In the genomic region with DNA sequence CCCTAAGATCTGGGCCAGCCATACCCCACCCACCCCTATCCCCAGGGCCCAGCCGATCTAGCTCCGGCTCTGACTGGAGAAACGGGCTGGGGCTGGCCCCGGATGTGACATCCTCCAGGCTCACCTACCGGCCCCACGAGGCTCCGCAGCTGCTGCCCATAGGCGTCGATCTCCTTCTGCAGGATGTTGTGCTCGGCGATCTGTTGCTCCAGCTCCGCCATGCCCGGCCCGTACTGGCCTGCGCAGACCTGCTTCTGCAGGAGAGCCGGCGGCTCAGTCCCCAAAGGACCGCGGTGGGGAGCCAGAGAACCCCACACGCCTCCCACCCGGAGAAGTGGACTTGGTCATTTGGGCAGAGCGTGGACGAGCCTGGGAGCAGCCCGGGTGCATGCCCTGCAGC, we compare ENCODE assay signal across 26 cellular contexts. TPM values are rescaled to one million over a fixed set of nuclear protein-coding genes. Genes with fewer than 3 reads are reported as not detected.
"Had no signal": no experiment of that assay in that cellular context is flagged by ENCODE, and none has a peak within 500 bp of the region (broad histone marks: within the 10 kb centered on the region; RNA-seq: fewer than 3 reads in every experiment).

No MANE protein-coding gene starts in this region.

- ATAC-seq: effector memory CD8-positive, alpha-beta T cell; left lobe of liver; mucosa of descending colon; psoas muscle; stimulated activated naive CD8-positive, alpha-beta T cell treated with anti-CD3 and anti-CD28 coated beads, Interleukin-15, Interleukin-2, amounts not matched to agents 100 U/mL and 50 U/mL, for 24 hours had no signal

- H3K36me3 Mint-ChIP-seq: memory B cell; mesothelial cell of epicardium; naive B cell; stimulated activated memory B cell treated with anti-CD40 and anti-IgM and Interleukin-4, amounts not matched to agents 10 μg/mL and 1 μg/mL and 100 μg/mL, for 72 hours; type B pancreatic cell had no signal

- H3K27me3 ChIP-seq: ovary, testis had no signal

- H3K9me3 Mint-ChIP-seq: effector memory CD8-positive, alpha-beta T cell; memory B cell; mesothelial cell of epicardium; naive B cell; nephron; stimulated activated memory B cell treated with anti-CD40 and anti-IgM and Interleukin-4, amounts not matched to agents 10 μg/mL and 1 μg/mL and 100 μg/mL, for 72 hours; type B pancreatic cell had no signal

- H3K4me1 Mint-ChIP-seq: naive B cell; stimulated activated memory B cell treated with anti-CD40 and anti-IgM and Interleukin-4, amounts not matched to agents 10 μg/mL and 1 μg/mL and 100 μg/mL, for 72 hours had no signal

- H3K4me3 Mint-ChIP-seq: effector memory CD8-positive, alpha-beta T cell; memory B cell; mesothelial cell of epicardium; naive B cell; nephron; stimulated activated memory B cell treated with anti-CD40 and anti-IgM and Interleukin-4, amounts not matched to agents 10 μg/mL and 1 μg/mL and 100 μg/mL, for 72 hours; type B pancreatic cell had no signal

- H3K4me3 ChIP-seq: esophagus squamous epithelium, lung, mucosa of descending colon, ovary, psoas muscle, skin epidermis, spleen, tibial artery had no signal

- H3K4me1 ChIP-seq: psoas muscle, spleen, testis, tibial artery had no signal

- H3K27me3 Mint-ChIP-seq: effector memory CD8-positive, alpha-beta T cell; naive B cell; type B pancreatic cell had no signal

- FAIRE-seq: endometrium, frontal cortex, keratinocyte had no signal

- H3K36me3 ChIP-seq: ovary, spleen had no signal

- H3K27ac Mint-ChIP-seq: memory B cell; mesothelial cell of epicardium; naive B cell; nephron; stimulated activated memory B cell treated with anti-CD40 and anti-IgM and Interleukin-4, amounts not matched to agents 10 μg/mL and 1 μg/mL and 100 μg/mL, for 72 hours; type B pancreatic cell had no signal

- H3K9me3 ChIP-seq: esophagus squamous epithelium, mucosa of descending colon, ovary, psoas muscle, spleen, testis, tibial artery had no signal

- DNase-seq: cortex of kidney; effector memory CD8-positive, alpha-beta T cell; erythroblast; esophagus squamous epithelium; mucosa of descending colon; naive B cell; occipital lobe; ovary; spleen; stimulated activated CD4-positive, alpha-beta T cell treated with anti-CD3 and anti-CD28 coated beads, Interleukin-4, amount 100 ng/mL, for 4 hours; stimulated activated naive CD8-positive, alpha-beta T cell treated with anti-CD3 and anti-CD28 coated beads, Interleukin-15, Interleukin-2, amounts not matched to agents 100 U/mL and 50 U/mL, for 24 hours; substantia nigra; testis; tibial artery had no signal

- H3K27ac ChIP-seq: esophagus squamous epithelium, ovary, psoas muscle, skin epidermis, spleen, testis, tibial artery had no signal

RNA-seq across cellular contexts. Expression of a gene that starts 4.8 kb away (rescaled TPM):
- total RNA-seq: frontal cortex, occipital lobe had no signal
